In genomic region chr16:13919683-13920509, GRCh38 we compare ENCODE assay signal across 8 cellular contexts. TPM values are rescaled to one million over a fixed set of nuclear protein-coding genes. Genes with fewer than 3 reads are reported as not detected.
DNase-seq lines count a peak whose midpoint lies in the region; ATAC-seq and TF ChIP-seq lines count a peak whose summit lies in the region.

Gene ERCC4, plus strand, starts transcription at chr16:13920154. Its CDS starts 12 bp downstream, at chr16:13920166.

- no peak within 1 kb of the TSS for H2BK15ac ChIP-seq in IMR-90 (ENCODE audit: low read depth, low read length)

- peak; percentile 43 for TF ChIP-seq RAD21 in IMR-90 (IDR thresholded peaks at IDR 0.05; ENCODE audit: low read length)

- no peaks in the 10 kb centered on the region for H3K9me3 ChIP-seq in IMR-90 (ENCODE audit: control insufficient read depth, insufficient read depth, low read length)
- no peaks in the 10 kb centered on the region for H3K9me3 ChIP-seq in OCI-LY7 (ENCODE audit: low read length)

- H3K4me2 ChIP-seq in IMR-90 (ENCODE audit: low read depth, low read length) = peak within 1 kb of the TSS; percentile 86
- peak within 1 kb of the TSS; percentile 94 for H3K4me2 ChIP-seq in OCI-LY7 (ENCODE audit: low read length)

- peak within 1 kb of the TSS; percentile 92 for H3K9ac ChIP-seq in IMR-90 (ENCODE audit: low read depth, low read length)

- peak within 1 kb of the TSS; percentile 94 to 96 for H4K8ac ChIP-seq in IMR-90 (ENCODE audit: low read depth in 2 of 2, low read length in 2 of 2)

- peaks cover 7% of the 10 kb centered on the region; the same call in 1 of the 2 replicates for H3K79me2 ChIP-seq in OCI-LY7 (ENCODE audit: insufficient read depth, low read depth, low read length)

- peak within 1 kb of the TSS; percentile 98 for H2AFZ ChIP-seq in IMR-90 (replicated peaks; ENCODE audit: low read length, poor library complexity)
- H2AFZ ChIP-seq in OCI-LY7 (ENCODE audit: low read length) = peak within 1 kb of the TSS; percentile 91

- 0% methylated on average over 34 of the region's 64 CpGs; no CpG with 5 or more reads in 1 of the 2 experiments for whole genome bisulfite sequencing in IMR-90 (ENCODE audit: extremely low coverage in 2 of 2, insufficient read length in 1 of 2), 2 experiments

- intact Hi-C loops in IMR-90 (cut with micrococcal nuclease) = loop anchor here (1.0 to 5.0 kb wide), 5 partner anchors 54 to 317 kb away; partner anchors contain the start of gene MRTFB
- intact Hi-C loops in OCI-LY7 (cut with micrococcal nuclease; ENCODE audit: unreplicated experiment) = loop anchor here (5.0 to 10.0 kb wide), 5 partner anchors 77 to 607 kb away; no protein-coding TSS in a partner anchor

- BruUV-seq in IMR-90 (replicated peaks; lab: Mats Ljungman, UMichigan) (no TSS peak), OCI-LY7 (replicated peaks; lab: Mats Ljungman, UMichigan) (no TSS peak)

- H3K18ac ChIP-seq in IMR-90 (ENCODE audit: low read depth, low read length) = peak within 1 kb of the TSS; percentile 25; the same call in 1 of the 2 replicates

- H3K4me3 ChIP-seq in IMR-90 (ENCODE audit: insufficient read depth, low read depth, low read length) (peak within 1 kb of the TSS; percentile 80), OCI-LY7 (ENCODE audit: low read depth, low read length, poor library complexity, severe bottlenecking) (peak within 1 kb of the TSS; percentile 92)

- peak; percentile 99 for DNase-seq in DMS153 treated with DMSO at 0.1 percent for 48 hours (lab: John Stamatoyannopoulos, UW; ENCODE audit: unreplicated experiment)
- DNase-seq in IMR-90 = peak; percentile 98
- peak; percentile 100 for DNase-seq in OCI-LY7 (ENCODE audit: low spot score)
- peak; percentile 100 for DNase-seq in activated T-cell treated with anti-CD3 and anti-CD28 coated beads for 1 hour (ENCODE audit: low read depth)
- DNase-seq in epidermal melanocyte (ENCODE audit: insufficient read length, low spot score) = peak; percentile 88
- peak; percentile 99 for DNase-seq in middle frontal gyrus (ENCODE audit: extremely low spot score, low spot score)
- peak; percentile 96 to 98 for DNase-seq in stimulated activated CD8-positive, alpha-beta memory T cell treated with anti-CD3 and anti-CD28 coated beads, Interleukin-2, amount 100 ng/mL, for 48 hours (ENCODE audit: low read depth in 2 of 2)

- H3K23ac ChIP-seq in IMR-90 (ENCODE audit: low read depth, low read length) = peak within 1 kb of the TSS; percentile 89; the same call in 1 of the 2 replicates

- ATAC-seq in GM21528 (IDR thresholded peaks at IDR 0.05; ENCODE audit: low FRiP score, unreplicated experiment) (peak; percentile 98), IMR-90 (ENCODE audit: low read depth) (peak; percentile 98)

- peaks cover 7% of the 10 kb centered on the region for H3K9me1 ChIP-seq in IMR-90 (ENCODE audit: insufficient read depth, low read length)

- H4K20me1 ChIP-seq in IMR-90 (ENCODE audit: insufficient read depth, low read length) = peaks cover 3% of the 10 kb centered on the region; the same call in 1 of the 2 replicates
- no peaks in the 10 kb centered on the region for H4K20me1 ChIP-seq in OCI-LY7 (ENCODE audit: insufficient read depth, low read length)

- dilution Hi-C loops in IMR-90 (cut with HindIII; ENCODE audit: low sequenced_read_pairs, unreplicated experiment) = no loop called here

- H4K91ac ChIP-seq in IMR-90 (ENCODE audit: insufficient read depth, low read depth, low read length) = peak within 1 kb of the TSS; percentile 87

- peak within 1 kb of the TSS; percentile 80 for H2BK5ac ChIP-seq in IMR-90 (ENCODE audit: low read depth, low read length, poor library complexity, severe bottlenecking)

- peak within 1 kb of the TSS; percentile 92 for H2AK9ac ChIP-seq in IMR-90 (replicated peaks; ENCODE audit: low read depth, low read length, poor library complexity)

- H3K4ac ChIP-seq in IMR-90 (ENCODE audit: low read depth, low read length) = peak within 1 kb of the TSS; percentile 93

- TF ChIP-seq CTCF in IMR-90 (conservative IDR thresholded peaks at IDR 0.05; ENCODE audit: low read depth, low read length) (peak; percentile 93), OCI-LY7 (conservative IDR thresholded peaks at IDR 0.05; ENCODE audit: low read length) (peak; percentile 91)

- TF ChIP-seq POLR2A in IMR-90 (IDR thresholded peaks at IDR 0.05; ENCODE audit: low read depth, low read length) = peak; percentile 68; the same call in 1 of the 2 replicates

- H3K14ac ChIP-seq in IMR-90 (replicated peaks; ENCODE audit: low read depth, low read length) = peak within 1 kb of the TSS; percentile 96

- in situ Hi-C loops in IMR-90 (cut with MboI; ENCODE audit: low sequenced_read_pairs) = loop anchor here (5.0 to 10.0 kb wide), 3 partner anchors 325 to 607 kb away; no protein-coding TSS in a partner anchor

- CTCF ChIA-PET in IMR-90 (lab: Yijun Ruan, JAX) (interaction anchor here (0.6 to 1.8 kb wide), 17 partner anchors 9 to 1071 kb away, joined by 3 to 12 read pairs (median 4); no protein-coding TSS in a partner anchor), OCI-LY7 (lab: Charles Lee; ENCODE audit: unreplicated experiment) (interaction anchor here (0.5 to 1.5 kb wide), 6 partner anchors 13 to 961 kb away, joined by 3 to 5 read pairs (median 3); no protein-coding TSS in a partner anchor)

- H3K56ac ChIP-seq in IMR-90 (ENCODE audit: extremely low read depth, insufficient read depth, low read length) = peak within 1 kb of the TSS; percentile 51; the same call in 1 of the 2 replicates

- peak within 1 kb of the TSS; percentile 86 for H3K27ac ChIP-seq in IMR-90 (ENCODE audit: insufficient read depth, low read length)
- H3K27ac ChIP-seq in OCI-LY7 (ENCODE audit: low read depth, low read length, poor library complexity, severe bottlenecking) = peak within 1 kb of the TSS; percentile 38

- POLR2A ChIA-PET in IMR-90 (lab: Charles Lee; ENCODE audit: unreplicated experiment) (no interaction called here), OCI-LY7 (lab: Charles Lee) (interaction anchor here (0.5 to 1.1 kb wide), 5 partner anchors 26 to 367 kb away, joined by 3 to 7 read pairs (median 3); no protein-coding TSS in a partner anchor)

- no peak within 1 kb of the TSS for H2BK120ac ChIP-seq in IMR-90 (ENCODE audit: low read depth, low read length)

- H4K5ac ChIP-seq in IMR-90 (ENCODE audit: low read depth, low read length) = peak within 1 kb of the TSS; percentile 75

- H3K4me1 ChIP-seq in IMR-90 (ENCODE audit: control insufficient read depth, insufficient read depth, low read length) (peaks cover 7% of the 10 kb centered on the region), OCI-LY7 (ENCODE audit: insufficient read depth, low read length, poor library complexity, severe bottlenecking) (peaks cover 23% of the 10 kb centered on the region)

- no peak within 1 kb of the TSS for H2BK20ac ChIP-seq in IMR-90 (ENCODE audit: low read depth, low read length)

- peaks cover 6% of the 10 kb centered on the region for H3K27me3 ChIP-seq in IMR-90 (ENCODE audit: control insufficient read depth, insufficient read depth, low read length)

- no peaks in the 10 kb centered on the region for H3K9me2 ChIP-seq in OCI-LY7 (ENCODE audit: insufficient read depth, low read length)

- H3K36me3 ChIP-seq in IMR-90 (ENCODE audit: control insufficient read depth, insufficient read depth, low read length) (peaks cover 2% of the 10 kb centered on the region), OCI-LY7 (ENCODE audit: insufficient read depth, low read length) (peaks cover 16% of the 10 kb centered on the region; the same call in 1 of the 2 replicates)

- H2AK5ac ChIP-seq in IMR-90 (ENCODE audit: low read depth, low read length) = peak within 1 kb of the TSS; percentile 28

- peaks cover 18 to 19% of the 10 kb centered on the region in 2 experiments for H3K79me1 ChIP-seq in IMR-90 (ENCODE audit: low read depth in 1 of 2, low read length in 2 of 2)

TF ChIP-seq in IMR-90, 13 proteins besides CTCF, POLR2A, EP300 and RAD21:
- peak; percentile 66; the same call in 1 of the 2 replicates for TF ChIP-seq MXI1 (IDR thresholded peaks at IDR 0.05; ENCODE audit: borderline replicate concordance, low read depth, low read length)
- TF ChIP-seq CHD1 (IDR thresholded peaks at IDR 0.05; ENCODE audit: low read depth, low read length) = no peak
- peak; percentile 49; the same call in 1 of the 2 replicates for TF ChIP-seq CEBPB (IDR thresholded peaks at IDR 0.05; ENCODE audit: low read depth, low read length)
- no peak for TF ChIP-seq MAFK (IDR thresholded peaks at IDR 0.05; ENCODE audit: low read depth, low read length)
- 0 out of 2 replicates have a peak, but pooled peaks have one; percentile 6 for TF ChIP-seq MAZ (IDR thresholded peaks at IDR 0.05; ENCODE audit: borderline replicate concordance, low read depth, low read length)
- peak; percentile 39; the same call in 1 of the 2 replicates for TF ChIP-seq USF2 (IDR thresholded peaks at IDR 0.05; ENCODE audit: low read depth, low read length)
- TF ChIP-seq SMC3 (IDR thresholded peaks at IDR 0.05; ENCODE audit: low read depth, low read length) = peak; percentile 29; the same call in 1 of the 2 replicates

RNA-seq across cellular contexts. Expression of gene ERCC4, which starts in this region (rescaled TPM):
- total RNA-seq in IMR-90 (2012; rRNA removed) (10.0 and 19.2 TPM in 2 replicates), OCI-LY7 (2022) (20.8 and 21.6 TPM in 2 replicates)
- 1.6 and 2.9 TPM in 2 replicates for polyA plus RNA-seq in IMR-90 (2012; rRNA removed)
- polyA plus RNA-seq in IMR-90 (2012; cell fraction: cytosol; rRNA removed) = 2.2 and 2.8 TPM in 2 replicates
- 1.6 and 3.1 TPM in 2 replicates for polyA plus RNA-seq in IMR-90 (2012; cell fraction: nucleus; rRNA removed; ENCODE audit: low replicate concordance)
- total RNA-seq in OCI-LY7 (2014; rRNA removed; shearing (Covaris generic)) = 7.3 TPM in 2 replicates

Comparison
In these comparisons a context has a peak if more than half of its experiments do, and no peak if none do; other contexts are left out.
1. Peak in every context shown above with its lines: DNase-seq, ATAC-seq, H3K4me3 ChIP-seq and H3K27ac ChIP-seq.